ENCODE assay signal across 1 cellular context in genomic region chr14:74611672-74612345, GRCh38.
TF ChIP-seq lines count a peak whose summit lies in the region.

Gene LTBP2, minus strand, starts transcription at chr14:74612237. Its CDS starts 293 bp downstream, at chr14:74611944.

TF ChIP-seq in GM12878, 131 proteins besides CTCF, POLR2A, EP300 and RAD21:
- no peak for TF ChIP-seq HDAC2 (IDR thresholded peaks at IDR 0.05)
- 0 out of 2 replicates have a peak, but pooled peaks have one; percentile 12 for TF ChIP-seq MEF2A (IDR thresholded peaks at IDR 0.05; ENCODE audit: insufficient read depth, low read depth, low read length)
- no peak for TF ChIP-seq CHD1 (IDR thresholded peaks at IDR 0.05; ENCODE audit: low read depth, low read length)
